ENCODE assay signal across 9 cellular contexts in genomic region chr3:137105277-137105977, GRCh38.
DNase-seq lines count a peak whose midpoint lies in the region; ATAC-seq, FAIRE-seq and TF ChIP-seq lines count a peak whose summit lies in the region.
"Had no signal": no experiment of that assay in that cellular context is flagged by ENCODE, and none has a peak within 500 bp of the region (broad histone marks: within the 10 kb centered on the region; RNA-seq: fewer than 3 reads in every experiment).

No MANE protein-coding gene starts in this region.

- H3F3A ChIP-seq in DOHH2 (ENCODE audit: control insufficient read depth, insufficient read depth): no peaks in the 10 kb centered on the region

- H3K4me1 ChIP-seq in DOHH2 (ENCODE audit: control insufficient read depth, low read length): no peaks in the 10 kb centered on the region

- H3K9me3 ChIP-seq in DOHH2 (ENCODE audit: control insufficient read depth, insufficient read depth, low read length): no peaks in the 10 kb centered on the region
- no peaks in the 10 kb centered on the region for H3K9me3 ChIP-seq in T-helper 17 cell (ENCODE audit: control insufficient read depth, low read length, poor library complexity, severe bottlenecking)

- peaks cover 3% of the 10 kb centered on the region for H3K36me3 Mint-ChIP-seq in T-helper 17 cell (ENCODE audit: low read depth)
- H3K36me3 Mint-ChIP-seq: activated naive CD4-positive, alpha-beta T cell treated with anti-CD3 and anti-CD28 coated beads, Interleukin-2, amount 50 U/mL, for 72 hours had no signal

- DNase-seq in H54 (ENCODE audit: insufficient read length, low spot score): peak; percentile 7
- peak; percentile 34 for DNase-seq in NCI-H2029 (lab: John Stamatoyannopoulos, UW)
- DNase-seq in T-helper 17 cell: no peak
- peak; percentile 39 to 79 for DNase-seq in foreskin fibroblast
- DNase-seq in non-pigmented ciliary epithelial cell (ENCODE audit: low read depth): peak; percentile 19
- DNase-seq in stimulated activated CD8-positive, alpha-beta memory T cell treated with anti-CD3 and anti-CD28 coated beads, Interleukin-4, amount 100 ng/mL, for 48 hours: no peak

- TF ChIP-seq CTCF in DOHH2 (IDR thresholded peaks at IDR 0.05; ENCODE audit: low read depth, low read length, poor library complexity, severe bottlenecking) (peak; percentile 77), foreskin fibroblast (IDR thresholded peaks at IDR 0.05; ENCODE audit: low read depth, low read length) (peak; percentile 59)

- H3K9me2 ChIP-seq in DOHH2 (replicated peaks; ENCODE audit: control insufficient read depth, low read length): no peaks in the 10 kb centered on the region

- H3K4me3 ChIP-seq in DOHH2 (ENCODE audit: low read length): no peak overlapping the region
- H3K4me3 ChIP-seq in foreskin fibroblast (ENCODE audit: low read depth in 1 of 2, low read length in 2 of 2): no peak overlapping the region

- H3K79me2 ChIP-seq in DOHH2 (ENCODE audit: control insufficient read depth, low read length): no peaks in the 10 kb centered on the region

- TF ChIP-seq POLR2A in H54 (IDR thresholded peaks at IDR 0.05; ENCODE audit: low read depth, low read length): no peak

- peaks cover 15% of the 10 kb centered on the region for H3K27me3 ChIP-seq in DOHH2 (ENCODE audit: control insufficient read depth, low read length)

- ATAC-seq in T-helper 17 cell (peak; percentile 44), GM21576 (IDR thresholded peaks at IDR 0.05; ENCODE audit: unreplicated experiment) (no peak)

- no peak overlapping the region for H3K27ac ChIP-seq in DOHH2 (ENCODE audit: low read depth, low read length)

- no peak overlapping the region for H3K4me3 Mint-ChIP-seq in T-helper 17 cell

- H3K27ac Mint-ChIP-seq in T-helper 17 cell: no peak overlapping the region
- H3K27ac Mint-ChIP-seq: activated naive CD4-positive, alpha-beta T cell treated with anti-CD3 and anti-CD28 coated beads, Interleukin-2, amount 50 U/mL, for 72 hours had no signal

- FAIRE-seq in H54 (lab: Jason Lieb, UNC): peak; percentile 62

- H4K20me1 ChIP-seq in DOHH2 (ENCODE audit: control insufficient read depth, insufficient read depth, low read depth, low read length): no peaks in the 10 kb centered on the region

- no peaks in the 10 kb centered on the region for H3K36me3 ChIP-seq in DOHH2 (ENCODE audit: control insufficient read depth, low read length)

- H3K27me3 Mint-ChIP-seq in T-helper 17 cell: peaks cover 26% of the 10 kb centered on the region

- no peak overlapping the region for H3K4me2 ChIP-seq in DOHH2 (ENCODE audit: low read length)

- peaks cover 3% of the 10 kb centered on the region for H3K4me1 Mint-ChIP-seq in T-helper 17 cell

Comparison
In these comparisons a context has a peak if more than half of its experiments do, and no peak if none do; other contexts are left out.
1. DNase-seq: peak in H54 (single experiment), NCI-H2029 (single experiment), foreskin fibroblast (2 of 2) and non-pigmented ciliary epithelial cell (single experiment); none in T-helper 17 cell (0 of 3) and stimulated activated CD8-positive, alpha-beta memory T cell treated with anti-CD3 and anti-CD28 coated beads, Interleukin-4, amount 100 ng/mL, for 48 hours (single experiment).